ENCODE assay signal across 9 cellular contexts in the genomic region with DNA sequence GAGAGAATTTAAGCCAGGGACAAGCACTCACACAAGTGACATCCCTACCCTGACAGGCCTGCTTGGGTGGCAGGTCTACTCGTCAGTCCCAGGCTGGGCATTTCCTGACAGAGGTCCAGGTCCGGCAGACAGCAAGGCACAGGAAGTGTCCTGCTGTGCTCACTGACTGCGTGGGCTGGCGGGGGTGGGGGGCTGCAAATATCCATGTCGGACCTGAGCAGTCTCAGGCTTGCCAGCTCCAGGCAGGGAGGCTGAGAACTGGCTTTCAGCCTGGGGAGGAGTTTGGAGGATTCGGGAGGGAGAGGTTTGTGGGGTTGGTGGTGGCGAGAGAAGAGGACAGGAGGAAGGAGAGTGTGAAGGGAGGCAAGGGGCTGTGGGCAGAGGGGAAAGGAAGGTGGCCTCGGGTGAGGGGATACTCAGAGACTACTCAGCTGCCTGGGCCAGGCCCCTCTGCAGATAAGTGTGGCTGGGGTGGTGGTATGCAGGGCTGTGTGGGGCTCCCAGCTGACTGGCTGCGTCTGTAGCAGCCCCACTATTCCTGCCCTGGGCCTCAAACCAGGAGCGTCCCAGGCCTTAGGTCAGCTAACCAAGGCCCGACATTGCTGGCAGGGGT. TPM values are rescaled to one million over a fixed set of nuclear protein-coding genes. Genes with fewer than 3 reads are reported as not detected.
DNase-seq lines count a peak whose midpoint lies in the region; ATAC-seq and TF ChIP-seq lines count a peak whose summit lies in the region.
"Had no signal": no experiment of that assay in that cellular context is flagged by ENCODE, and none has a peak within 500 bp of the region (broad histone marks: within the 10 kb centered on the region; RNA-seq: fewer than 3 reads in every experiment).

No MANE protein-coding gene starts in this region.

- peaks cover 3% of the 10 kb centered on the region for H3K36me3 ChIP-seq in rectal smooth muscle tissue (ENCODE audit: control insufficient read depth, insufficient read depth, low read length)

- peaks cover 50% of the 10 kb centered on the region for H3K4me1 ChIP-seq in rectal smooth muscle tissue (ENCODE audit: control insufficient read depth, insufficient read depth, low read length)

- no peak for ATAC-seq in GM21381 (IDR thresholded peaks at IDR 0.05; ENCODE audit: unreplicated experiment)
- ATAC-seq in GM18861 (IDR thresholded peaks at IDR 0.05; ENCODE audit: unreplicated experiment): no peak
- ATAC-seq in HG02759 (IDR thresholded peaks at IDR 0.05; ENCODE audit: unreplicated experiment): no peak
- ATAC-seq: esophagus mucosa had no signal

- DNase-seq in EH (ENCODE audit: low read depth): peak; percentile 82
- DNase-seq in fibroblast of pulmonary artery (ENCODE audit: low read depth): peak; percentile 46
- no peak for DNase-seq in SKM-1 (lab: John Stamatoyannopoulos, UW; ENCODE audit: unreplicated experiment)

- no peak for TF ChIP-seq CTCF in fibroblast of pulmonary artery (IDR thresholded peaks at IDR 0.05; ENCODE audit: low read length, missing control alignments)

- H3K27me3 ChIP-seq in rectal smooth muscle tissue (ENCODE audit: control insufficient read depth, insufficient read depth, low read length): no peaks in the 10 kb centered on the region

- no peak overlapping the region for H3K4me3 ChIP-seq in fibroblast of pulmonary artery (replicated peaks; ENCODE audit: low read depth, low read length)
- H3K4me3 ChIP-seq in rectal smooth muscle tissue (ENCODE audit: low read length): no peak overlapping the region

- peak overlapping the region; percentile 82 for H3K27ac ChIP-seq in rectal smooth muscle tissue (ENCODE audit: low read depth, low read length)

- H3K9ac ChIP-seq in rectal smooth muscle tissue (ENCODE audit: low read length): peak overlapping the region; percentile 1

TF ChIP-seq in PFSK-1, 5 proteins besides CTCF, POLR2A, EP300 and RAD21:
- TF ChIP-seq POLR2AphosphoS5 (IDR thresholded peaks at IDR 0.05; ENCODE audit: low read depth, low read length): peak; percentile 14
- no peak for TF ChIP-seq SIN3A (IDR thresholded peaks at IDR 0.05; ENCODE audit: borderline replicate concordance, insufficient read depth, low read length)
- peak; percentile 26 for TF ChIP-seq FOXP2 (optimal IDR thresholded peaks at IDR 0.05; ENCODE audit: borderline replicate concordance, extremely low read depth, extremely low read length, insufficient read depth)

RNA-seq across cellular contexts. Expression of gene HIC1, which starts 7.8 kb away (rescaled TPM):
- 49.7 TPM for polyA plus RNA-seq in PFSK-1 (2012; ENCODE audit: insufficient read length, low read depth)

RNA-seq across cellular contexts. Expression of gene OVCA2, which starts 20.9 kb away (rescaled TPM):
- 53.8 TPM for polyA plus RNA-seq in PFSK-1 (2012; ENCODE audit: insufficient read length, low read depth)

RNA-seq across cellular contexts. Expression of gene DPH1, which starts 32.7 kb away (rescaled TPM):
- 92.9 TPM for polyA plus RNA-seq in PFSK-1 (2012; ENCODE audit: insufficient read length, low read depth)

RNA-seq across cellular contexts. Expression of gene RTN4RL1, which starts 37.5 kb away (rescaled TPM):
- 0.28 TPM for polyA plus RNA-seq in PFSK-1 (2012; ENCODE audit: insufficient read length, low read depth)
